In the genomic region with DNA sequence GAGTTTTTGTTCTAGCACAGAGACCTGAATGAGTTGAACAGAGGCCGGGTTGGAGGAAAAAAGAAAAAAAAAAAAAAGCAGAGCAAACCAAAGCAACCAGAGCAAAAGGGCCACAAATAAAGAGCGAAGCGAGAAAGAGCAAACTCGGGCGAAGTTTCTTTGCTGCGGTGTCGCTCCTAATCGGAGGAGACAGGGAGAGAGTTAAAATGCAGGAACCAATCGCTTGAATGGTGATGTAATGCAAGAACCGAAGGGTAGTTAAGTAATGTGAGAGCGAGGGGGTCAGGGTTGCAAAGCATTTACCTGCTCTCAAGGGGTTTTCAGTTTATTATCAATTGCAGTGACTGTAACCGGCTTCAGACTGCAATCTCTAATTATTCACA, we compare ENCODE assay signal across 9 cellular contexts.
DNase-seq lines count a peak whose midpoint lies in the region; ATAC-seq and TF ChIP-seq lines count a peak whose summit lies in the region.
"Had no signal": no experiment of that assay in that cellular context is flagged by ENCODE, and none has a peak within 500 bp of the region (broad histone marks: within the 10 kb centered on the region; RNA-seq: fewer than 3 reads in every experiment).

No MANE protein-coding gene starts in this region.

- no peak for ATAC-seq in HG02973 (IDR thresholded peaks at IDR 0.05; ENCODE audit: unreplicated experiment)
- no peak for ATAC-seq in GM21526 (IDR thresholded peaks at IDR 0.05; ENCODE audit: low FRiP score, unreplicated experiment)

- H3K4me3 ChIP-seq in ascending aorta (peak overlapping the region; percentile 27 to 66), iPS-11a (ENCODE audit: low read depth, low read length) (peak overlapping the region; percentile 9)

- no peaks in the 10 kb centered on the region for H3K9me3 Mint-ChIP-seq in activated T-helper 2 cell treated with anti-CD3 and anti-CD28 coated beads, Interferon-gamma antibody, Interleukin-2, Interleukin-4, amounts not matched to agents 10 μg/mL and 5 μg/mL and 100 μg/mL, durations not matched to agents 14 hours and 24 hours and 36 hours
- H3K9me3 Mint-ChIP-seq: activated B cell treated with CpG ODN at 0.5 μM for 24 hours had no signal

- no peak for TF ChIP-seq CTCF in ascending aorta (IDR thresholded peaks at IDR 0.05)

- peaks cover 3% of the 10 kb centered on the region for H3K27me3 Mint-ChIP-seq in activated T-helper 2 cell treated with anti-CD3 and anti-CD28 coated beads, Interferon-gamma antibody, Interleukin-2, Interleukin-4, amounts not matched to agents 10 μg/mL and 5 μg/mL and 100 μg/mL, durations not matched to agents 14 hours and 24 hours and 36 hours (ENCODE audit: low read depth)
- H3K27me3 Mint-ChIP-seq: activated B cell treated with CpG ODN at 0.5 μM for 24 hours had no signal

- intact Hi-C loops in ascending aorta (cut with DNase I): loop anchor here (2.0 to 10.0 kb wide), 4 partner anchors 66 to 1598 kb away; a partner anchor contains a TSS
- intact Hi-C loops in activated T-helper 2 cell treated with anti-CD3 and anti-CD28 coated beads, Interferon-gamma antibody, Interleukin-2, Interleukin-4, amounts not matched to agents 10 μg/mL and 5 μg/mL and 100 μg/mL, durations not matched to agents 14 hours and 24 hours and 36 hours (cut with micrococcal nuclease): no loop called here

- no peak overlapping the region for H3K27ac Mint-ChIP-seq in activated T-helper 2 cell treated with anti-CD3 and anti-CD28 coated beads, Interferon-gamma antibody, Interleukin-2, Interleukin-4, amounts not matched to agents 10 μg/mL and 5 μg/mL and 100 μg/mL, durations not matched to agents 14 hours and 24 hours and 36 hours
- H3K27ac Mint-ChIP-seq: activated B cell treated with CpG ODN at 0.5 μM for 24 hours had no signal

- H3K4me1 ChIP-seq in ascending aorta: peaks cover 4 to 14% of the 10 kb centered on the region in 2 donors

- H3K27me3 ChIP-seq in ascending aorta: no peaks in the 10 kb centered on the region

- no peaks in the 10 kb centered on the region for H3K9me3 ChIP-seq in ascending aorta

- peak overlapping the region; percentile 80 to 92 for H3K27ac ChIP-seq in ascending aorta

- H3K4me3 Mint-ChIP-seq in activated T-helper 2 cell treated with anti-CD3 and anti-CD28 coated beads, Interferon-gamma antibody, Interleukin-2, Interleukin-4, amounts not matched to agents 10 μg/mL and 5 μg/mL and 100 μg/mL, durations not matched to agents 14 hours and 24 hours and 36 hours (ENCODE audit: low read depth): no peak overlapping the region
- H3K4me3 Mint-ChIP-seq: activated B cell treated with CpG ODN at 0.5 μM for 24 hours had no signal

- H3K36me3 Mint-ChIP-seq in activated T-helper 2 cell treated with anti-CD3 and anti-CD28 coated beads, Interferon-gamma antibody, Interleukin-2, Interleukin-4, amounts not matched to agents 10 μg/mL and 5 μg/mL and 100 μg/mL, durations not matched to agents 14 hours and 24 hours and 36 hours (ENCODE audit: low read depth): no peaks in the 10 kb centered on the region

- no peaks in the 10 kb centered on the region for H3K4me1 Mint-ChIP-seq in activated T-helper 2 cell treated with anti-CD3 and anti-CD28 coated beads, Interferon-gamma antibody, Interleukin-2, Interleukin-4, amounts not matched to agents 10 μg/mL and 5 μg/mL and 100 μg/mL, durations not matched to agents 14 hours and 24 hours and 36 hours (ENCODE audit: low read depth)

- DNase-seq in HS-27A (ENCODE audit: low read depth) (peak; percentile 2), ascending aorta (ENCODE audit: low spot score in 2 of 2) (peak in 1 of 2 donors; percentile 71), smooth muscle cell of the brain vasculature (ENCODE audit: low read depth, low spot score) (peak; percentile 35)
- DNase-seq in activated T-helper 2 cell treated with anti-CD3 and anti-CD28 coated beads, Interferon-gamma antibody, Interleukin-2, Interleukin-4, amounts not matched to agents 10 μg/mL and 5 μg/mL and 100 μg/mL, durations not matched to agents 14 hours and 24 hours and 36 hours (ENCODE audit: low spot score): no peak
- DNase-seq in activated CD4-positive, alpha-beta T cell treated with anti-CD3 and anti-CD28 coated beads for 48 hours: no peak

- H3K36me3 ChIP-seq in ascending aorta: no peaks in the 10 kb centered on the region

Comparison
In these comparisons a context has a peak if more than half of its experiments do, and no peak if none do; other contexts are left out.
1. DNase-seq: peak in HS-27A (single experiment) and smooth muscle cell of the brain vasculature (single experiment); none in activated T-helper 2 cell treated with anti-CD3 and anti-CD28 coated beads, Interferon-gamma antibody, Interleukin-2, Interleukin-4, amounts not matched to agents 10 μg/mL and 5 μg/mL and 100 μg/mL, durations not matched to agents 14 hours and 24 hours and 36 hours (single experiment) and activated CD4-positive, alpha-beta T cell treated with anti-CD3 and anti-CD28 coated beads for 48 hours (single experiment).